11 cellular contexts compared by ENCODE assay signal in the genomic region with DNA sequence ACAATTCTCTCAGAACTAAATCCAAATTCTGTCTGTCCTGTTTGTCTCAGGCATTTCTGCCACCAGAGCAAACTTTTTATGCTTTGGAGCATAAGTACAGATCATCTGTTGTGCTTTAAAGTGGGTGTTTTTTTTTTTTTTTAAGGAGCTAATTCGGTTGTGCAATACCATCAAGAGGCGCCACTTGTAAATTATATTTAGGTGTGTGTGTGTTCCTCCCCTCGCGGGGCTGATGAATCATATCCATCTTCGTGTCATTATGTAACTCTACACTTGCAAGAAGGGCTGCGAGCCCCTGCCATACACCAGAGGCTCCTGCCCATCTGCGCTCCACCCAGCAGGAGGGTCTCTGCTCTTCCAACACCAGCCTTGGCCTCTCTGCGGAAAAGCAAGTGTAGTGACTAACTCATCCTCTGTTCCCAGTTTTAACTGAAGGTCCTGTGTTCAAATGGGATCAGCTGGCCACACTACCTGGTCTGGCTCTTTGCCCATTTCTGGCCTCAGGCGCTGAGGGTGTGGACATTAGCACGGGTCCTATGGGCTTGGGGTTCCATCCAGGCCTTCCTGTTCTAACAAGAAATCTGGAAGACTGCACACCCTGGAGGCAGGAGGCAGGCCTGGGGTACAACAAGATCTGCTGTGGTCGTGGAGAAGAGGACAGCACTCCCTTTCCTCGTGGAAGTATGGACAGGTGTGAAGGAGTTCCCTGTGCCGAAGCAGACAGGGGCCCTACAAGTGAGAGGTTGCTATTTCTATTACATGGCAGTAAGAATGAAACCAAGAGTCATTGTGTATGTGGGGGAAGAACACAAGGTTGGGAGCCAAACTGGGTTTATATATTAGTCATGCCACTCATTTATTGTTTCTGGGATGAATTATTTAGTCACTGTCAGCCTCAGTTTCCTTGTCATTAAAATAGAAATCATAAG.
DNase-seq lines count a peak whose midpoint lies in the region; ATAC-seq, FAIRE-seq and TF ChIP-seq lines count a peak whose summit lies in the region.
"Had no signal": no experiment of that assay in that cellular context is flagged by ENCODE, and none has a peak within 500 bp of the region (broad histone marks: within the 10 kb centered on the region; RNA-seq: fewer than 3 reads in every experiment).

No MANE protein-coding gene starts in this region.

- H3K4me1 Mint-ChIP-seq in neural progenitor cell, result peaks cover 21% of the 10 kb centered on the region
- no peaks in the 10 kb centered on the region for H3K4me1 Mint-ChIP-seq in CD4-positive, alpha-beta T cell (ENCODE audit: low read depth)
- H3K4me1 Mint-ChIP-seq: naive B cell had no signal

- peak overlapping the region; percentile 82 for H3K4me2 ChIP-seq in GM12878 (ENCODE audit: control insufficient read depth, insufficient read depth)
- peak overlapping the region; percentile 33 for H3K4me2 ChIP-seq in neural progenitor cell

- SMC1A ChIA-PET in GM12878 (lab: Charles Lee; ENCODE audit: uncharacterized antibody, unreplicated experiment), result interaction anchor here (1.2 to 1.9 kb wide), 5 partner anchors 17 to 229 kb away, joined by 3 to 8 read pairs (median 3); partner anchors contain the start of gene MBNL2

- no peak for TF ChIP-seq RAD21 in GM12878 (IDR thresholded peaks at IDR 0.05; ENCODE audit: insufficient read depth, low read depth, low read length)

- RAD21 ChIA-PET in GM12878 (lab: Charles Lee; ENCODE audit: unreplicated experiment), result interaction anchor here (0.7 to 1.5 kb wide), 4 partner anchors 15 to 233 kb away, joined by 3 read pairs; partner anchors contain the start of gene MBNL2

- H3K9me3 Mint-ChIP-seq in neural progenitor cell, result no peaks in the 10 kb centered on the region
- H3K9me3 Mint-ChIP-seq in CD4-positive, alpha-beta T cell, result no peaks in the 10 kb centered on the region
- H3K9me3 Mint-ChIP-seq: naive B cell had no signal

- no peaks in the 10 kb centered on the region for H3K36me3 ChIP-seq in GM12878 (ENCODE audit: control insufficient read depth in 2 of 2, insufficient read depth in 2 of 2, low read length in 1 of 2)
- H3K36me3 ChIP-seq in neural progenitor cell, result no peaks in the 10 kb centered on the region

- no peak for TF ChIP-seq POLR2A in GM12878 (IDR thresholded peaks at IDR 0.05; ENCODE audit: low read depth, low read length)

- in situ Hi-C loops in GM12878 (cut with MboI), result no loop called here

- H4K20me1 ChIP-seq in GM12878 (ENCODE audit: control insufficient read depth, insufficient read depth) (no peaks in the 10 kb centered on the region), neural progenitor cell (ENCODE audit: low read depth) (no peaks in the 10 kb centered on the region)

- H3K36me3 Mint-ChIP-seq in neural progenitor cell, result no peaks in the 10 kb centered on the region
- no peaks in the 10 kb centered on the region for H3K36me3 Mint-ChIP-seq in CD4-positive, alpha-beta T cell (ENCODE audit: low read depth)
- H3K36me3 Mint-ChIP-seq: naive B cell had no signal

- WGBS in GM12878 (ENCODE audit: insufficient coverage, insufficient replicate concordance, low lambda C conversion rate, missing lambda C conversion rate), result 1% methylated on average over 13 of the region's 13 CpGs

- H3K4me3 Mint-ChIP-seq in neural progenitor cell, result no peak overlapping the region
- H3K4me3 Mint-ChIP-seq in CD4-positive, alpha-beta T cell, result no peak overlapping the region
- H3K4me3 Mint-ChIP-seq: naive B cell had no signal

- H3K9ac ChIP-seq in GM12878 (ENCODE audit: control insufficient read depth, insufficient read depth, low read length), result peak overlapping the region; percentile 32; the same call in 1 of the 2 replicates
- H3K9ac ChIP-seq in neural progenitor cell, result no peak overlapping the region

- ATAC-seq in GM21529 (IDR thresholded peaks at IDR 0.05; ENCODE audit: unreplicated experiment) (peak; percentile 92), HG03575 (IDR thresholded peaks at IDR 0.05; ENCODE audit: extremely low read depth, insufficient number of reproducible peaks, low FRiP score, unreplicated experiment) (peak; percentile 84), GM12878 (peak; percentile 94)
- no peak for ATAC-seq in CD4-positive, alpha-beta T cell (ENCODE audit: poor library complexity)

- peak overlapping the region; percentile 41; the same call in 1 of the 2 replicates for H3K4me3 ChIP-seq in GM12878
- no peak overlapping the region for H3K4me3 ChIP-seq in neural progenitor cell

- peak overlapping the region; percentile 42 for H3K27ac Mint-ChIP-seq in neural progenitor cell
- no peak overlapping the region for H3K27ac Mint-ChIP-seq in CD4-positive, alpha-beta T cell
- H3K27ac Mint-ChIP-seq: naive B cell had no signal

- TF ChIP-seq CTCF in GM12878 (IDR thresholded peaks at IDR 0.05 in 2 of 3, conservative IDR thresholded peaks at IDR 0.05 in 1 of 3; ENCODE audit: control insufficient read depth in 2 of 3, extremely low read depth in 1 of 3, insufficient read depth in 1 of 3, low read depth in 3 of 3, low read length in 3 of 3), result no peak
- TF ChIP-seq CTCF in neural progenitor cell (IDR thresholded peaks at IDR 0.05), result no peak
- TF ChIP-seq CTCF in CD4-positive, alpha-beta T cell (IDR thresholded peaks at IDR 0.05), result no peak

- H3K27ac ChIP-seq in GM12878 (ENCODE audit: control insufficient read depth, insufficient read depth) (peak overlapping the region; percentile 69), neural progenitor cell (no peak overlapping the region)
- H3K27ac ChIP-seq in CD4-positive, alpha-beta T cell (ENCODE audit: low read depth, low read length), result no peak overlapping the region

- FAIRE-seq in GM12878 (lab: Jason Lieb, UNC), result peak; percentile 82
- FAIRE-seq: A204.1, TTC549 had no signal

- peaks cover 4% of the 10 kb centered on the region for H3K27me3 Mint-ChIP-seq in neural progenitor cell (ENCODE audit: insufficient read depth, low read depth)
- peaks cover 38% of the 10 kb centered on the region for H3K27me3 Mint-ChIP-seq in CD4-positive, alpha-beta T cell

- intact Hi-C loops in GM12878 (cut with micrococcal nuclease; ENCODE audit: unreplicated experiment), result loop anchor here (5.0 kb wide), 1 partner anchor 86 kb away; no protein-coding TSS in a partner anchor
- intact Hi-C loops in CD4-positive, alpha-beta T cell (cut with DNase I, micrococcal nuclease), result no loop called here

- H3K27me3 ChIP-seq in GM12878 (replicated peaks in 1 of 2; ENCODE audit: control insufficient read depth in 2 of 2, insufficient read depth in 2 of 2, low read length in 1 of 2) (no peaks in the 10 kb centered on the region), neural progenitor cell (no peaks in the 10 kb centered on the region)
- peaks cover 4% of the 10 kb centered on the region for H3K27me3 ChIP-seq in CD4-positive, alpha-beta T cell (ENCODE audit: control insufficient read depth, insufficient read depth, low read length)

- peak; percentile 40 for DNase-seq in DMS153 (lab: John Stamatoyannopoulos, UW)
- DNase-seq in DMS153 treated with DMSO at 0.1 percent for 48 hours (lab: John Stamatoyannopoulos, UW; ENCODE audit: unreplicated experiment), result no peak
- DNase-seq in GM12878 (ENCODE audit: low read depth, low spot score), result peak; percentile 57
- DNase-seq in neural progenitor cell (ENCODE audit: low spot score), result no peak
- no peak for DNase-seq in occipital lobe (lab: John Stamatoyannopoulos, UW)
- no peak for DNase-seq in CD4-positive, alpha-beta T cell
- DNase-seq: naive B cell had no signal

- CTCF ChIA-PET in GM12878 (lab: Yijun Ruan, JAX), result interaction anchor here (0.7 to 3.1 kb wide), 7 partner anchors 12 to 218 kb away, joined by 3 to 13 read pairs (median 4); no protein-coding TSS in a partner anchor
- CTCF ChIA-PET in CD4-positive, alpha-beta T cell (lab: Charles Lee), result interaction anchor here (1.2 kb wide), 1 partner anchor 16 kb away, joined by 3 read pairs; no protein-coding TSS in a partner anchor

- H3K4me1 ChIP-seq in GM12878 (ENCODE audit: control insufficient read depth, insufficient read depth, low read length) (peaks cover 24% of the 10 kb centered on the region), neural progenitor cell (peaks cover 15% of the 10 kb centered on the region)

- POLR2A ChIA-PET in GM12878 (lab: Charles Lee), result interaction anchor here (0.6 kb wide), 2 partner anchors 69 to 236 kb away, joined by 4 to 6 read pairs; no protein-coding TSS in a partner anchor
- POLR2A ChIA-PET in CD4-positive, alpha-beta T cell (lab: Charles Lee), result no interaction called here

- no peaks in the 10 kb centered on the region for H3F3A ChIP-seq in neural progenitor cell (ENCODE audit: low read depth)

- H3K79me2 ChIP-seq in GM12878 (ENCODE audit: control insufficient read depth, insufficient read depth, low read length) (no peaks in the 10 kb centered on the region), neural progenitor cell (ENCODE audit: low read depth) (no peaks in the 10 kb centered on the region)

- H2AFZ ChIP-seq in GM12878 (ENCODE audit: control insufficient read depth, low read depth, low read length) (peak overlapping the region; percentile 1), neural progenitor cell (replicated peaks) (no peak overlapping the region)

- no TSS peak for BruUV-seq in GM12878 (replicated peaks; lab: Mats Ljungman, UMichigan)

- H3K9me3 ChIP-seq in GM12878 (replicated peaks; ENCODE audit: control insufficient read depth, insufficient read depth, low read length) (no peaks in the 10 kb centered on the region), neural progenitor cell (ENCODE audit: low read depth) (no peaks in the 10 kb centered on the region)
- H3K9me3 ChIP-seq in CD4-positive, alpha-beta T cell (ENCODE audit: control insufficient read depth, low read length), result no peaks in the 10 kb centered on the region

- peak in 1 of 2 experiments; percentile 75; a peak in 1 of 4 replicates for TF ChIP-seq EP300 in GM12878 (IDR thresholded peaks at IDR 0.05; ENCODE audit: borderline replicate concordance in 1 of 2, control insufficient read depth in 1 of 2, low read depth in 2 of 2, low read length in 2 of 2)

TF ChIP-seq in GM12878, 131 proteins besides CTCF, POLR2A, EP300 and RAD21 (continues in another document):
- 0 out of 3 replicates have a peak, but pooled peaks have one; percentile 35 for TF ChIP-seq POU2F2 (IDR thresholded peaks at IDR 0.05; ENCODE audit: borderline replicate concordance, low read depth, low read length)
- peak; percentile 78 for TF ChIP-seq ZNF217 (IDR thresholded peaks at IDR 0.05)
- TF ChIP-seq RUNX3 (IDR thresholded peaks at IDR 0.05; ENCODE audit: low read length), result peak; percentile 89
- TF ChIP-seq, protein P1, sequence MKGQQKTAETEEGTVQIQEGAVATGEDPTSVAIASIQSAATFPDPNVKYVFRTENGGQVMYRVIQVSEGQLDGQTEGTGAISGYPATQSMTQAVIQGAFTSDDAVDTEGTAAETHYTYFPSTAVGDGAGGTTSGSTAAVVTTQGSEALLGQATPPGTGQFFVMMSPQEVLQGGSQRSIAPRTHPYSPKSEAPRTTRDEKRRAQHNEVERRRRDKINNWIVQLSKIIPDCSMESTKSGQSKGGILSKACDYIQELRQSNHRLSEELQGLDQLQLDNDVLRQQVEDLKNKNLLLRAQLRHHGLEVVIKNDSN (IDR thresholded peaks at IDR 0.05; ENCODE audit: borderline replicate concordance, extremely low read length, insufficient read depth, low read depth, low read length), result no peak
- peak; percentile 87; the same call in 1 of the 2 replicates for TF ChIP-seq FOXM1 (IDR thresholded peaks at IDR 0.05; ENCODE audit: low read depth, low read length)
- 0 out of 2 replicates have a peak, but pooled peaks have one; percentile 22 for TF ChIP-seq TCF3 (IDR thresholded peaks at IDR 0.05; ENCODE audit: borderline replicate concordance, insufficient read depth, low read depth, low read length)

Comparison
In these comparisons a context has a peak if more than half of its experiments do, and no peak if none do; other contexts are left out.
1. DNase-seq: peak in DMS153 (single experiment) and GM12878 (single experiment); none in DMS153 treated with DMSO at 0.1 percent for 48 hours (single experiment), neural progenitor cell (single experiment), occipital lobe (single experiment) and CD4-positive, alpha-beta T cell (0 of 10).